1 cellular context compared by ENCODE assay signal in the genomic region with DNA sequence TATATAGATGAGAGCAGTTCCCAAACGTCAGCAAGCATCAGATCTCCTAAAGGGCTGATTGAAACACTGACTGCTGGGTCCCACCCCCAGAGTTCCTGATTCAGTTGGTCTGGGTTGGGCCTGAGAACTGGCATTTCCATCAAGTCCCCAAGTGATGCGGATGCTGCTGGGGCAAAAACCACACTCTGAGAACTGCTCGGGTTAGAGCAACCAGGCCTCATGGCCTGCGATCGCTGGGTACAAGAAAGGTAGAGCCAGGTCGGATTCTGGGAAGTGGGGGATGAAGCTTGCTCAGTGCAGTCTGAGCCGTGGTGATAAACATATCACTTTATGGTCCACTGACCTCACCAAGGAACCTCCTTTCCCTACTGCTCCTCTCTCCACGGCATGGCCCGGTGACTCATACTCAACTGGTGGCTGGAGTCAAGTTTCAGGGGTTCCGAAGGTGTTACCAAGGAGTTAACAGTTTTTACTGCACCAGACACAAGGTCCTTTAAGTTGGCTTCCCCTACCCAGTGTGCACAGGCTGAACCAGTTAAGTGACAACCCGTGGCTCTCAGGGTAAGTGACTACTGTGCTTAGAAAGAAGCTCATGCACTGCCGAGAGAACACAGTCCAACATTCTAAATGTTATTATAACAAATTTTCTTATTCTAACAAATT.
A peak's percentile ranks its signal among the peaks of the same experiment; 100 is the strongest.
TF ChIP-seq lines count a peak whose summit lies in the region.

No MANE protein-coding gene starts in this region.

TF ChIP-seq in K562, 482 proteins besides CTCF, POLR2A, EP300 and RAD21 (continued from another document and continues in another):
- no peak for TF ChIP-seq DLX4 (CRISPR knock-in tag; IDR thresholded peaks at IDR 0.05)
- no peak for TF ChIP-seq SAP30 (IDR thresholded peaks at IDR 0.05; ENCODE audit: borderline replicate concordance, insufficient read depth, low read depth, low read length, poor library complexity, severe bottlenecking)
- TF ChIP-seq ZNF699 (CRISPR knock-in tag; IDR thresholded peaks at IDR 0.05; ENCODE audit: insufficient replicate concordance): peak; percentile 25
- no peak for TF ChIP-seq E2F8 (IDR thresholded peaks at IDR 0.05; ENCODE audit: low read depth, partially characterized antibody)
- TF ChIP-seq STAT5B (CRISPR knock-in tag; IDR thresholded peaks at IDR 0.05): no peak
- no peak for TF ChIP-seq LARP7 (IDR thresholded peaks at IDR 0.05)
- TF ChIP-seq, protein P1, sequence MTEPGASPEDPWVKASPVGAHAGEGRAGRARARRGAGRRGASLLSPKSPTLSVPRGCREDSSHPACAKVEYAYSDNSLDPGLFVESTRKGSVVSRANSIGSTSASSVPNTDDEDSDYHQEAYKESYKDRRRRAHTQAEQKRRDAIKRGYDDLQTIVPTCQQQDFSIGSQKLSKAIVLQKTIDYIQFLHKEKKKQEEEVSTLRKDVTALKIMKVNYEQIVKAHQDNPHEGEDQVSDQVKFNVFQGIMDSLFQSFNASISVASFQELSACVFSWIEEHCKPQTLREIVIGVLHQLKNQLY (CRISPR knock-in tag; conservative IDR thresholded peaks at IDR 0.05): no peak
- no peak for TF ChIP-seq HMG20B (CRISPR knock-in tag; IDR thresholded peaks at IDR 0.05)
- TF ChIP-seq, protein P2, sequence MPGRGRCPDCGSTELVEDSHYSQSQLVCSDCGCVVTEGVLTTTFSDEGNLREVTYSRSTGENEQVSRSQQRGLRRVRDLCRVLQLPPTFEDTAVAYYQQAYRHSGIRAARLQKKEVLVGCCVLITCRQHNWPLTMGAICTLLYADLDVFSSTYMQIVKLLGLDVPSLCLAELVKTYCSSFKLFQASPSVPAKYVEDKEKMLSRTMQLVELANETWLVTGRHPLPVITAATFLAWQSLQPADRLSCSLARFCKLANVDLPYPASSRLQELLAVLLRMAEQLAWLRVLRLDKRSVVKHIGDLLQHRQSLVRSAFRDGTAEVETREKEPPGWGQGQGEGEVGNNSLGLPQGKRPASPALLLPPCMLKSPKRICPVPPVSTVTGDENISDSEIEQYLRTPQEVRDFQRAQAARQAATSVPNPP (IDR thresholded peaks at IDR 0.05; ENCODE audit: borderline replicate concordance, insufficient read depth, insufficient read length): no peak
- no peak for TF ChIP-seq ZFP1 (CRISPR knock-in tag; IDR thresholded peaks at IDR 0.05)
- TF ChIP-seq HDAC1 (IDR thresholded peaks at IDR 0.05): peak in 1 of 2 experiments; percentile 86; a peak in 2 of 4 replicates
- TF ChIP-seq ZFP30 (CRISPR knock-in tag; IDR thresholded peaks at IDR 0.05; ENCODE audit: borderline replicate concordance): no peak
- TF ChIP-seq POLR2G (IDR thresholded peaks at IDR 0.05; ENCODE audit: low read depth, low read length): no peak
- no peak for TF ChIP-seq ASH1L (IDR thresholded peaks at IDR 0.05; ENCODE audit: borderline replicate concordance, low read depth, partially characterized antibody)
- no peak for TF ChIP-seq CCAR2 (IDR thresholded peaks at IDR 0.05; ENCODE audit: low read depth, low read length)
- TF ChIP-seq RAD51 (IDR thresholded peaks at IDR 0.05; ENCODE audit: borderline replicate concordance, low read depth): no peak; the same call in 1 of the 2 replicates
- TF ChIP-seq CEBPB (tag; IDR thresholded peaks at IDR 0.05): no peak
- peak; percentile 16; the same call in 1 of the 2 replicates for TF ChIP-seq GABPA (tag; conservative IDR thresholded peaks at IDR 0.05; ENCODE audit: low read depth)
- no peak for TF ChIP-seq RBM34 (IDR thresholded peaks at IDR 0.05; ENCODE audit: borderline replicate concordance, insufficient read depth, low read length)
- no peak for TF ChIP-seq ZNF146 (CRISPR knock-in tag; IDR thresholded peaks at IDR 0.05; ENCODE audit: unreplicated experiment)
- peak; percentile 93 for TF ChIP-seq DMBX1 (CRISPR knock-in tag; IDR thresholded peaks at IDR 0.05; ENCODE audit: borderline replicate concordance)
- TF ChIP-seq CHD2 (IDR thresholded peaks at IDR 0.05; ENCODE audit: low read depth, low read length): peak; percentile 56; the same call in 1 of the 2 replicates
- TF ChIP-seq, protein P3, sequence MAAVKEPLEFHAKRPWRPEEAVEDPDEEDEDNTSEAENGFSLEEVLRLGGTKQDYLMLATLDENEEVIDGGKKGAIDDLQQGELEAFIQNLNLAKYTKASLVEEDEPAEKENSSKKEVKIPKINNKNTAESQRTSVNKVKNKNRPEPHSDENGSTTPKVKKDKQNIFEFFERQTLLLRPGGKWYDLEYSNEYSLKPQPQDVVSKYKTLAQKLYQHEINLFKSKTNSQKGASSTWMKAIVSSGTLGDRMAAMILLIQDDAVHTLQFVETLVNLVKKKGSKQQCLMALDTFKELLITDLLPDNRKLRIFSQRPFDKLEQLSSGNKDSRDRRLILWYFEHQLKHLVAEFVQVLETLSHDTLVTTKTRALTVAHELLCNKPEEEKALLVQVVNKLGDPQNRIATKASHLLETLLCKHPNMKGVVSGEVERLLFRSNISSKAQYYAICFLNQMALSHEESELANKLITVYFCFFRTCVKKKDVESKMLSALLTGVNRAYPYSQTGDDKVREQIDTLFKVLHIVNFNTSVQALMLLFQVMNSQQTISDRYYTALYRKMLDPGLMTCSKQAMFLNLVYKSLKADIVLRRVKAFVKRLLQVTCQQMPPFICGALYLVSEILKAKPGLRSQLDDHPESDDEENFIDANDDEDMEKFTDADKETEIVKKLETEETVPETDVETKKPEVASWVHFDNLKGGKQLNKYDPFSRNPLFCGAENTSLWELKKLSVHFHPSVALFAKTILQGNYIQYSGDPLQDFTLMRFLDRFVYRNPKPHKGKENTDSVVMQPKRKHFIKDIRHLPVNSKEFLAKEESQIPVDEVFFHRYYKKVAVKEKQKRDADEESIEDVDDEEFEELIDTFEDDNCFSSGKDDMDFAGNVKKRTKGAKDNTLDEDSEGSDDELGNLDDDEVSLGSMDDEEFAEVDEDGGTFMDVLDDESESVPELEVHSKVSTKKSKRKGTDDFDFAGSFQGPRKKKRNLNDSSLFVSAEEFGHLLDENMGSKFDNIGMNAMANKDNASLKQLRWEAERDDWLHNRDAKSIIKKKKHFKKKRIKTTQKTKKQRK (IDR thresholded peaks at IDR 0.05; ENCODE audit: borderline replicate concordance, low read depth, low read length): no peak
- TF ChIP-seq HLTF (IDR thresholded peaks at IDR 0.05): no peak
- TF ChIP-seq DACH1 (IDR thresholded peaks at IDR 0.05; ENCODE audit: partially characterized antibody): no peak
- TF ChIP-seq PPARD (CRISPR knock-in tag; IDR thresholded peaks at IDR 0.05): no peak
- TF ChIP-seq, protein P4, sequence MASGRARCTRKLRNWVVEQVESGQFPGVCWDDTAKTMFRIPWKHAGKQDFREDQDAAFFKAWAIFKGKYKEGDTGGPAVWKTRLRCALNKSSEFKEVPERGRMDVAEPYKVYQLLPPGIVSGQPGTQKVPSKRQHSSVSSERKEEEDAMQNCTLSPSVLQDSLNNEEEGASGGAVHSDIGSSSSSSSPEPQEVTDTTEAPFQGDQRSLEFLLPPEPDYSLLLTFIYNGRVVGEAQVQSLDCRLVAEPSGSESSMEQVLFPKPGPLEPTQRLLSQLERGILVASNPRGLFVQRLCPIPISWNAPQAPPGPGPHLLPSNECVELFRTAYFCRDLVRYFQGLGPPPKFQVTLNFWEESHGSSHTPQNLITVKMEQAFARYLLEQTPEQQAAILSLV (tag; IDR thresholded peaks at IDR 0.05): no peak
- TF ChIP-seq, protein P5, sequence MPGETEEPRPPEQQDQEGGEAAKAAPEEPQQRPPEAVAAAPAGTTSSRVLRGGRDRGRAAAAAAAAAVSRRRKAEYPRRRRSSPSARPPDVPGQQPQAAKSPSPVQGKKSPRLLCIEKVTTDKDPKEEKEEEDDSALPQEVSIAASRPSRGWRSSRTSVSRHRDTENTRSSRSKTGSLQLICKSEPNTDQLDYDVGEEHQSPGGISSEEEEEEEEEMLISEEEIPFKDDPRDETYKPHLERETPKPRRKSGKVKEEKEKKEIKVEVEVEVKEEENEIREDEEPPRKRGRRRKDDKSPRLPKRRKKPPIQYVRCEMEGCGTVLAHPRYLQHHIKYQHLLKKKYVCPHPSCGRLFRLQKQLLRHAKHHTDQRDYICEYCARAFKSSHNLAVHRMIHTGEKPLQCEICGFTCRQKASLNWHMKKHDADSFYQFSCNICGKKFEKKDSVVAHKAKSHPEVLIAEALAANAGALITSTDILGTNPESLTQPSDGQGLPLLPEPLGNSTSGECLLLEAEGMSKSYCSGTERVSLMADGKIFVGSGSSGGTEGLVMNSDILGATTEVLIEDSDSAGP (CRISPR knock-in tag; IDR thresholded peaks at IDR 0.05): no peak
- peak; percentile 83 for TF ChIP-seq HDAC3 (IDR thresholded peaks at IDR 0.05; ENCODE audit: borderline replicate concordance, partially characterized antibody)
- TF ChIP-seq, protein P6, sequence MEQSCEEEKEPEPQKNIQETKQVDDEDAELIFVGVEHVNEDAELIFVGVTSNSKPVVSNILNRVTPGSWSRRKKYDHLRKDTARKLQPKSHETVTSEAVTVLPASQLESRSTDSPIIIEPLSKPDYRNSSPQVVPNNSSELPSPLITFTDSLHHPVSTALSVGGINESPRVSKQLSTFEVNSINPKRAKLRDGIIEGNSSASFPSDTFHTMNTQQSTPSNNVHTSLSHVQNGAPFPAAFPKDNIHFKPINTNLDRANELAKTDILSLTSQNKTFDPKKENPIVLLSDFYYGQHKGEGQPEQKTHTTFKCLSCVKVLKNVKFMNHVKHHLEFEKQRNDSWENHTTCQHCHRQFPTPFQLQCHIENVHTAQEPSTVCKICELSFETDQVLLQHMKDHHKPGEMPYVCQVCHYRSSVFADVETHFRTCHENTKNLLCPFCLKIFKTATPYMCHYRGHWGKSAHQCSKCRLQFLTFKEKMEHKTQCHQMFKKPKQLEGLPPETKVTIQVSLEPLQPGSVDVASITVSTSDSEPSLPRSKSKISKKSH (CRISPR knock-in tag; IDR thresholded peaks at IDR 0.05): no peak
- TF ChIP-seq SIN3B (IDR thresholded peaks at IDR 0.05; ENCODE audit: low read depth): no peak
- TF ChIP-seq, protein P7, sequence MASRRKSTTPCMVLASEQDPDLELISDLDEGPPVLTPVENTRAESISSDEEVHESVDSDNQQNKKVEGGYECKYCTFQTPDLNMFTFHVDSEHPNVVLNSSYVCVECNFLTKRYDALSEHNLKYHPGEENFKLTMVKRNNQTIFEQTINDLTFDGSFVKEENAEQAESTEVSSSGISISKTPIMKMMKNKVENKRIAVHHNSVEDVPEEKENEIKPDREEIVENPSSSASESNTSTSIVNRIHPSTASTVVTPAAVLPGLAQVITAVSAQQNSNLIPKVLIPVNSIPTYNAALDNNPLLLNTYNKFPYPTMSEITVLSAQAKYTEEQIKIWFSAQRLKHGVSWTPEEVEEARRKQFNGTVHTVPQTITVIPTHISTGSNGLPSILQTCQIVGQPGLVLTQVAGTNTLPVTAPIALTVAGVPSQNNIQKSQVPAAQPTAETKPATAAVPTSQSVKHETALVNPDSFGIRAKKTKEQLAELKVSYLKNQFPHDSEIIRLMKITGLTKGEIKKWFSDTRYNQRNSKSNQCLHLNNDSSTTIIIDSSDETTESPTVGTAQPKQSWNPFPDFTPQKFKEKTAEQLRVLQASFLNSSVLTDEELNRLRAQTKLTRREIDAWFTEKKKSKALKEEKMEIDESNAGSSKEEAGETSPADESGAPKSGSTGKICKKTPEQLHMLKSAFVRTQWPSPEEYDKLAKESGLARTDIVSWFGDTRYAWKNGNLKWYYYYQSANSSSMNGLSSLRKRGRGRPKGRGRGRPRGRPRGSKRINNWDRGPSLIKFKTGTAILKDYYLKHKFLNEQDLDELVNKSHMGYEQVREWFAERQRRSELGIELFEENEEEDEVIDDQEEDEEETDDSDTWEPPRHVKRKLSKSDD (conservative IDR thresholded peaks at IDR 0.05; ENCODE audit: low read length): no peak
- TF ChIP-seq HEY1 (CRISPR knock-in tag; IDR thresholded peaks at IDR 0.05; ENCODE audit: borderline replicate concordance): no peak
- peak; percentile 88 for TF ChIP-seq NEUROD1 (IDR thresholded peaks at IDR 0.05; ENCODE audit: borderline replicate concordance, low read depth, low read length, partially characterized antibody)
- TF ChIP-seq NR2F6 (CRISPR knock-in tag; IDR thresholded peaks at IDR 0.05): no peak
- no peak for TF ChIP-seq RBM15 (IDR thresholded peaks at IDR 0.05; ENCODE audit: insufficient read depth, low read length)
- TF ChIP-seq SMARCE1 (IDR thresholded peaks at IDR 0.05): peak; percentile 99
- TF ChIP-seq CSDE1 (IDR thresholded peaks at IDR 0.05): no peak
- TF ChIP-seq ZNF316 (IDR thresholded peaks at IDR 0.05): no peak
- peak; percentile 20 for TF ChIP-seq SMAD1 (IDR thresholded peaks at IDR 0.05; ENCODE audit: low read depth, low read length, partially characterized antibody)
- no peak for TF ChIP-seq STAG1 (CRISPR knock-in tag; IDR thresholded peaks at IDR 0.05; ENCODE audit: borderline replicate concordance)
- TF ChIP-seq TOE1 (IDR thresholded peaks at IDR 0.05; ENCODE audit: borderline replicate concordance): peak; percentile 77
- TF ChIP-seq TOE1 (CRISPR knock-in tag; IDR thresholded peaks at IDR 0.05; ENCODE audit: borderline replicate concordance, low read depth): no peak
- no peak for TF ChIP-seq RBM25 (IDR thresholded peaks at IDR 0.05; ENCODE audit: low read depth, low read length, severe bottlenecking)
- no peak for TF ChIP-seq ELF1 (tag; IDR thresholded peaks at IDR 0.05)
- TF ChIP-seq POLR3A (IDR thresholded peaks at IDR 0.05; ENCODE audit: borderline replicate concordance, extremely low read depth, insufficient read depth, insufficient read length): no peak
- TF ChIP-seq C11orf30 (IDR thresholded peaks at IDR 0.05; ENCODE audit: low read depth): no peak
- TF ChIP-seq SMARCA5 (IDR thresholded peaks at IDR 0.05): no peak
- TF ChIP-seq TFAM (CRISPR knock-in tag; conservative IDR thresholded peaks at IDR 0.05): no peak
- peak; percentile 91 for TF ChIP-seq CBFA2T2 (conservative IDR thresholded peaks at IDR 0.05)
- TF ChIP-seq FUS (optimal IDR thresholded peaks at IDR 0.05; ENCODE audit: low read depth, low read length): no peak
- TF ChIP-seq NR3C1 (CRISPR knock-in tag; IDR thresholded peaks at IDR 0.05): no peak
